ENCODE assay signal across 8 cellular contexts in the genomic region with DNA sequence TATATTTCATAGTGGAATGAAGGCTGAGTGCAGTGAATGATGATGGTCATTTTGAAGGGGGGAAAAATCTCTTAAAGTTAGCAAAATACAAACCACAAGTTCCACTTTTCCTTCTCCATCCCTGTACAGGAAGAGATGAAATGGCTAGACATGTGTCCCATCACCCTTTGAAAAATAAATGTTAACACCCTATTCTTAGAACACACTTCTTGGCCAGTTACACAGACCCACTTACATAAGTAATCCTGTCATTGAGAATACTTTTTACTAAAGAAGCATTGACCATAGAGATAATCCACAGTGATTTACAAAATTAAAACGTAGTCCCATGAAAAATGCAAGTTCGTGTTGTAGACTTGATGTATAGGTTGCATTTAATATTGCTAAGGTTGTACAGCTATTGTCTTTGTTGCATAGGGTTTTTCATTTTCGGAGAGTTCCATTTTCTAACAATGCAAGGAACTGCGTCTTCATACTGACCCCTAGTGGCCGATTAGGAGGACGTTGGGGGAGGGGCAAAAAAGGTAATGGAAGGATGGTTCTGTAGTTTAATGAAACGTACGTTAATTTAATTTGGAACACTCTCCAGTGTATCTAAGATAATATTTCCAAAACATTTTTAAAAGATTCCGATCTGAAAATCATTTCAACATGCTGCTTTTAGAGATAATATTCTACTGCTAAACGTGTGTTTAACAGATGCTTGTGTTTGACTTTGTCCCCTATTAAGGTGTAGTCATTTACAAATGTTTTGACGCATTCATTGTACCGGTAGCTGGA.
A peak's percentile ranks its signal among the peaks of the same experiment; 100 is the strongest.
DNase-seq lines count a peak whose midpoint lies in the region; ATAC-seq and TF ChIP-seq lines count a peak whose summit lies in the region.

No MANE protein-coding gene starts in this region.

- no peaks in the 10 kb centered on the region for H3K9me3 ChIP-seq in effector memory CD4-positive, alpha-beta T cell (ENCODE audit: control insufficient read depth, low read length)

- no peaks in the 10 kb centered on the region for H3K27me3 Mint-ChIP-seq in activated CD8-positive, alpha-beta T cell treated with anti-CD3 and anti-CD28 coated beads for 36 hours
- H3K27me3 Mint-ChIP-seq in mesothelial cell of epicardium (ENCODE audit: low read depth), result no peaks in the 10 kb centered on the region

- intact Hi-C loops in activated CD8-positive, alpha-beta T cell treated with anti-CD3 and anti-CD28 coated beads for 36 hours (cut with micrococcal nuclease), result loop anchor here (2.0 to 10.0 kb wide), 8 partner anchors 274 to 986 kb away; partner anchors contain the start of genes DNAJC1, PIP4K2A and SPAG6

- H3K4me3 Mint-ChIP-seq in activated CD8-positive, alpha-beta T cell treated with anti-CD3 and anti-CD28 coated beads for 36 hours, result no peak overlapping the region
- H3K4me3 Mint-ChIP-seq in mesothelial cell of epicardium, result peak overlapping the region; percentile 14

- no peaks in the 10 kb centered on the region for H3K36me3 Mint-ChIP-seq in activated CD8-positive, alpha-beta T cell treated with anti-CD3 and anti-CD28 coated beads for 36 hours (ENCODE audit: low read depth)
- H3K36me3 Mint-ChIP-seq in mesothelial cell of epicardium, result no peaks in the 10 kb centered on the region

- no peak overlapping the region for H3K4me3 ChIP-seq in effector memory CD4-positive, alpha-beta T cell (ENCODE audit: insufficient read depth, low read depth, low read length, poor library complexity, severe bottlenecking)

- DNase-seq in GM03348 (ENCODE audit: low spot score), result peak; percentile 67
- DNase-seq in NCI-H774 (lab: John Stamatoyannopoulos, UW), result peak; percentile 50
- DNase-seq in activated CD8-positive, alpha-beta T cell treated with anti-CD3 and anti-CD28 coated beads for 36 hours, result peak; percentile 79
- DNase-seq in effector memory CD4-positive, alpha-beta T cell, result peak; percentile 39 to 63 (median 42)
- peak in 1 of 2 experiments; percentile 66 for DNase-seq in mesothelial cell of epicardium (ENCODE audit: low spot score in 2 of 2, unreplicated experiment in 2 of 2)
- DNase-seq in stimulated activated CD8-positive, alpha-beta memory T cell treated with anti-CD3 and anti-CD28 coated beads, Interleukin-2, amount 100 ng/mL, for 1 hour (ENCODE audit: low read depth in 2 of 2), result peak; percentile 41 to 56

- H3K36me3 ChIP-seq in effector memory CD4-positive, alpha-beta T cell (ENCODE audit: control insufficient read depth, insufficient read depth, low read length), result no peaks in the 10 kb centered on the region

- peak; percentile 52 for ATAC-seq in HG03066 (IDR thresholded peaks at IDR 0.05; ENCODE audit: low read depth, unreplicated experiment)
- peak; percentile 80 for ATAC-seq in activated CD8-positive, alpha-beta T cell treated with anti-CD3 and anti-CD28 coated beads for 36 hours
- no peak for ATAC-seq in HG03354 (IDR thresholded peaks at IDR 0.05; ENCODE audit: poor library complexity, severe bottlenecking, unreplicated experiment)

- H3K9me3 Mint-ChIP-seq in activated CD8-positive, alpha-beta T cell treated with anti-CD3 and anti-CD28 coated beads for 36 hours, result no peaks in the 10 kb centered on the region
- H3K9me3 Mint-ChIP-seq in mesothelial cell of epicardium, result no peaks in the 10 kb centered on the region

- H3K4me1 Mint-ChIP-seq in activated CD8-positive, alpha-beta T cell treated with anti-CD3 and anti-CD28 coated beads for 36 hours (ENCODE audit: low read depth), result peaks cover 18% of the 10 kb centered on the region
- H3K4me1 Mint-ChIP-seq in mesothelial cell of epicardium, result peaks cover 25% of the 10 kb centered on the region

- POLR2A ChIA-PET in activated CD8-positive, alpha-beta T cell treated with anti-CD3 and anti-CD28 coated beads for 36 hours (lab: Charles Lee), result interaction anchor here (1.4 kb wide), 1 partner anchor 736 kb away, joined by 3 read pairs; no protein-coding TSS in a partner anchor

- CTCF ChIA-PET in activated CD8-positive, alpha-beta T cell treated with anti-CD3 and anti-CD28 coated beads for 36 hours (lab: Charles Lee), result interaction anchor here (0.6 to 4.4 kb wide), 55 partner anchors 8 to 996 kb away, joined by 3 to 54 read pairs (median 4); partner anchors contain the start of gene DNAJC1

- no peaks in the 10 kb centered on the region for H3K4me1 ChIP-seq in effector memory CD4-positive, alpha-beta T cell (ENCODE audit: control insufficient read depth, insufficient read depth, low read length, poor library complexity, severe bottlenecking)

- H3K27me3 ChIP-seq in effector memory CD4-positive, alpha-beta T cell (replicated peaks; ENCODE audit: control insufficient read depth, insufficient read depth, low read length, poor library complexity, severe bottlenecking), result no peaks in the 10 kb centered on the region

- H3K27ac Mint-ChIP-seq in activated CD8-positive, alpha-beta T cell treated with anti-CD3 and anti-CD28 coated beads for 36 hours, result no peak overlapping the region
- no peak overlapping the region for H3K27ac Mint-ChIP-seq in mesothelial cell of epicardium

- peak; percentile 94 for TF ChIP-seq CTCF in activated CD8-positive, alpha-beta T cell treated with anti-CD3 and anti-CD28 coated beads for 36 hours (IDR thresholded peaks at IDR 0.05)
- TF ChIP-seq CTCF in mesothelial cell of epicardium (IDR thresholded peaks at IDR 0.05; ENCODE audit: unreplicated experiment), result peak; percentile 95

- H3K27ac ChIP-seq in effector memory CD4-positive, alpha-beta T cell (ENCODE audit: insufficient read depth, low read length, poor library complexity, severe bottlenecking), result no peak overlapping the region
